Comparison of ENCODE assay signal across 27 cellular contexts in genomic region chr12:52759218-52759617, GRCh38. TPM values are rescaled to one million over a fixed set of nuclear protein-coding genes. Genes with fewer than 3 reads are reported as not detected.
"Had no signal": no experiment of that assay in that cellular context is flagged by ENCODE, and none has a peak within 500 bp of the region (broad histone marks: within the 10 kb centered on the region; RNA-seq: fewer than 3 reads in every experiment).

No MANE protein-coding gene starts in this region.

- H3K27ac ChIP-seq: stomach, suprapubic skin, testis, thoracic aorta, thyroid gland, tibial artery, tibial nerve, transverse colon, upper lobe of left lung, uterus, vagina had no signal

- H3K4me3 ChIP-seq: stomach, suprapubic skin, testis, thoracic aorta, thyroid gland, tibial artery, tibial nerve, transverse colon, upper lobe of left lung, uterus, vagina had no signal

- H3K36me3 ChIP-seq: stomach, suprapubic skin, thoracic aorta, thyroid gland, tibial artery, tibial nerve, transverse colon, upper lobe of left lung, uterus, vagina had no signal

- H3K4me1 ChIP-seq: stomach, suprapubic skin, testis, thyroid gland, tibial artery, tibial nerve, transverse colon, upper lobe of left lung, uterus, vagina had no signal

- ATAC-seq: stimulated activated effector memory CD8-positive, alpha-beta T cell treated with anti-CD3 and anti-CD28 coated beads, Interleukin-12 subunit alpha, Interleukin-12 subunit beta, amount 100 ng/mL, for 72 hours; stimulated activated memory B cell treated with anti-CD40 and anti-IgM and Interleukin-4, amounts not matched to agents 10 μg/mL and 1 μg/mL and 100 μg/mL, for 72 hours; stimulated activated naive B cell treated with anti-CD40 and anti-IgM and Interleukin-4, amounts not matched to agents 10 μg/mL and 1 μg/mL and 100 μg/mL, for 72 hours; stimulated activated naive CD8-positive, alpha-beta T cell treated with anti-CD3 and anti-CD28 coated beads, Interleukin-15, amount 100 ng/mL, for 72 hours; stimulated activated naive CD8-positive, alpha-beta T cell treated with anti-CD3 and anti-CD28 coated beads, Interleukin-15, Interleukin-2, amounts not matched to agents 100 U/mL and 50 U/mL, for 24 hours had no signal

- H3K27me3 ChIP-seq: testis, thyroid gland, tibial nerve, upper lobe of left lung, uterus, vagina had no signal

- H3K9me3 ChIP-seq: testis, thyroid gland, uterus, vagina had no signal

- DNase-seq: stimulated activated CD4-positive, alpha-beta T cell treated with anti-CD3 and anti-CD28 coated beads, Interleukin-2, amount 100 ng/mL, for 48 hours; stimulated activated CD4-positive, alpha-beta T cell treated with anti-CD3 and anti-CD28 coated beads, Interleukin-4, amount 100 ng/mL, for 1 hour; stimulated activated CD4-positive, alpha-beta T cell treated with anti-CD3 and anti-CD28 coated beads, Interleukin-4, amount 100 ng/mL, for 24 hours; stimulated activated CD4-positive, alpha-beta T cell treated with anti-CD3 and anti-CD28 coated beads, Interleukin-4, amount 100 ng/mL, for 4 hours; stimulated activated CD8-positive, alpha-beta memory T cell treated with anti-CD3 and anti-CD28 coated beads, Interleukin-4, amount 100 ng/mL, for 48 hours; stimulated activated naive B cell treated with anti-CD40 and anti-IgM and Interleukin-4, amounts not matched to agents 10 μg/mL and 1 μg/mL and 100 μg/mL, for 72 hours; stimulated activated naive CD4-positive, alpha-beta T cell treated with Interleukin-2 at 50 U/mL for 16 hours; stimulated activated naive CD8-positive, alpha-beta T cell treated with anti-CD3 and anti-CD28 coated beads, Interleukin-15, amount 100 ng/mL, for 72 hours; stimulated activated naive CD8-positive, alpha-beta T cell treated with anti-CD3 and anti-CD28 coated beads, Interleukin-15, Interleukin-2, amounts not matched to agents 100 U/mL and 50 U/mL, for 24 hours; stomach; substantia nigra; testis; thyroid gland; tibial artery; transverse colon; upper lobe of left lung; uterus had no signal

RNA-seq across cellular contexts. Expression of gene KRT76, which starts 17.9 kb away (rescaled TPM):
- total RNA-seq: stomach, subcutaneous adipose tissue, suprapubic skin, temporal lobe, testis, thoracic aorta, thyroid gland, tibial nerve, transverse colon, upper lobe of left lung, ureter, urinary bladder, uterus, vagina had no signal

RNA-seq across cellular contexts. Expression of gene KRT3, which starts 36.7 kb away (rescaled TPM):
- total RNA-seq: stomach, subcutaneous adipose tissue, suprapubic skin, temporal lobe, testis, thoracic aorta, thyroid gland, tibial nerve, transverse colon, upper lobe of left lung, ureter, urinary bladder, uterus, vagina had no signal

RNA-seq across cellular contexts. Expression of gene KRT4, which starts 54.7 kb away (rescaled TPM):
- total RNA-seq: subcutaneous adipose tissue, temporal lobe, thoracic aorta, tibial nerve, transverse colon, uterus had no signal

RNA-seq across cellular contexts. Expression of gene KRT77, which starts 55.9 kb away (rescaled TPM):
- total RNA-seq: stomach, thyroid gland, tibial nerve, transverse colon, upper lobe of left lung, ureter, urinary bladder, uterus had no signal
